In genomic region chr5:168234133-168234532, GRCh38 we compare ENCODE assay signal across 20 cellular contexts.
"Had no signal": no experiment of that assay in that cellular context is flagged by ENCODE, and none has a peak within 500 bp of the region (broad histone marks: within the 10 kb centered on the region; RNA-seq: fewer than 3 reads in every experiment).

No MANE protein-coding gene starts in this region.

- DNase-seq: activated CD4-positive, alpha-beta T cell treated with anti-CD3 and anti-CD28 coated beads for 1 hour; activated CD8-positive, alpha-beta memory T cell treated with anti-CD3 and anti-CD28 coated beads for 24 hours; activated CD8-positive, alpha-beta memory T cell treated with anti-CD3 and anti-CD28 coated beads, Interleukin-2, amount 50 U/mL, for 48 hours; activated effector memory CD4-positive, alpha-beta T cell treated with Interleukin-2 at 50 U/mL for 16 hours; activated naive CD4-positive, alpha-beta T cell treated with anti-CD3 and anti-CD28 coated beads, Interleukin-2, amount 50 U/mL, for 16 hours; dermis blood vessel endothelial cell; effector memory CD4-positive, alpha-beta T cell; glutamatergic neuron; hypothalamus; left ventricle myocardium inferior; right cardiac atrium; stimulated activated CD4-positive, alpha-beta T cell treated with anti-CD3 and anti-CD28 coated beads, Interleukin-4, amount 100 ng/mL, for 4 hours; thyroid gland had no signal

- H3K4me1 Mint-ChIP-seq: stimulated activated memory B cell treated with anti-CD40 and anti-IgM and Interleukin-4, amounts not matched to agents 10 μg/mL and 1 μg/mL and 100 μg/mL, for 72 hours had no signal

- H3K9me3 Mint-ChIP-seq: neural crest cell had no signal

- H3K27me3 Mint-ChIP-seq: progenitor cell of endocrine pancreas had no signal

- H3K4me1 ChIP-seq: thyroid gland had no signal

- H3K36me3 Mint-ChIP-seq: stimulated activated memory B cell treated with anti-CD40 and anti-IgM and Interleukin-4, amounts not matched to agents 10 μg/mL and 1 μg/mL and 100 μg/mL, for 72 hours had no signal

- H3K27ac ChIP-seq: left ventricle myocardium inferior, thyroid gland, VCaP had no signal

- H3K36me3 ChIP-seq: thyroid gland had no signal

- H3K4me2 ChIP-seq: smooth muscle cell had no signal

- H3K4me3 Mint-ChIP-seq: neural crest cell; stimulated activated memory B cell treated with anti-CD40 and anti-IgM and Interleukin-4, amounts not matched to agents 10 μg/mL and 1 μg/mL and 100 μg/mL, for 72 hours; T-helper 1 cell treated with Interleukin-12 subunit alpha and Interleukin-12 subunit beta and Interleukin-4 antibody, amounts not matched to agents 30 μg/mL and 1 μg/mL, for 36 hours had no signal

- H3K27me3 ChIP-seq: thyroid gland had no signal

- H3K9me3 ChIP-seq: left ventricle myocardium inferior, thyroid gland had no signal

- FAIRE-seq: keratinocyte had no signal

- ATAC-seq: right cardiac atrium; stimulated activated memory B cell treated with anti-CD40 and anti-IgM and Interleukin-4, amounts not matched to agents 10 μg/mL and 1 μg/mL and 100 μg/mL, for 72 hours had no signal

- H3K27ac Mint-ChIP-seq: progenitor cell of endocrine pancreas; stimulated activated memory B cell treated with anti-CD40 and anti-IgM and Interleukin-4, amounts not matched to agents 10 μg/mL and 1 μg/mL and 100 μg/mL, for 72 hours; T-helper 1 cell treated with Interleukin-12 subunit alpha and Interleukin-12 subunit beta and Interleukin-4 antibody, amounts not matched to agents 30 μg/mL and 1 μg/mL, for 36 hours had no signal

- H3K4me3 ChIP-seq: left ventricle myocardium inferior, smooth muscle cell, thyroid gland had no signal
